Comparison of ENCODE assay signal across 10 cellular contexts in genomic region chr11:123122341-123122740, GRCh38.
DNase-seq lines count a peak whose midpoint lies in the region; ATAC-seq and TF ChIP-seq lines count a peak whose summit lies in the region.
"Had no signal": no experiment of that assay in that cellular context is flagged by ENCODE, and none has a peak within 500 bp of the region (broad histone marks: within the 10 kb centered on the region; RNA-seq: fewer than 3 reads in every experiment).

No MANE protein-coding gene starts in this region.

- 21 to 29% methylated on average over 8 of the region's 8 CpGs for WGBS in upper lobe of left lung, 2 donors

- TF ChIP-seq CTCF in PC-9 (conservative IDR thresholded peaks at IDR 0.05) = no peak
- no peak for TF ChIP-seq CTCF in upper lobe of left lung (IDR thresholded peaks at IDR 0.05)

- H4K20me1 ChIP-seq in PC-9 (ENCODE audit: insufficient read depth) = no peaks in the 10 kb centered on the region

- H3F3A ChIP-seq in PC-9 (ENCODE audit: insufficient read depth, low read depth) = peaks cover 38% of the 10 kb centered on the region

- no peaks in the 10 kb centered on the region for H3K36me3 ChIP-seq in PC-9 (ENCODE audit: low read depth)
- no peaks in the 10 kb centered on the region for H3K36me3 ChIP-seq in upper lobe of left lung

- no peak for TF ChIP-seq POLR2A in upper lobe of left lung (IDR thresholded peaks at IDR 0.05)

- POLR2A ChIA-PET in PC-9 (lab: Charles Lee; ENCODE audit: unreplicated experiment) = no interaction called here

- TF ChIP-seq EP300 in upper lobe of left lung (IDR thresholded peaks at IDR 0.05) = peak in 2 of 4 donors; percentile 32 to 79

- H3K27ac ChIP-seq in PC-9 (peak overlapping the region; percentile 92), upper lobe of left lung (peak overlapping the region; percentile 50 to 80 (median 68))

- DNase-seq in PC-9 = peak in 1 of 2 experiments; percentile 82
- peak; percentile 29 for DNase-seq in dermis blood vessel endothelial cell
- peak; percentile 41 to 71 for DNase-seq in lung microvascular endothelial cell (ENCODE audit: low read depth in 2 of 2)
- DNase-seq in upper lobe of left lung = peak in 1 of 2 donors; percentile 70
- DNase-seq in effector CD4-positive, alpha-beta T cell = no peak
- DNase-seq in DMS114 treated with DMSO at 0.1 percent for 48 hours (lab: John Stamatoyannopoulos, UW; ENCODE audit: unreplicated experiment) = no peak
- DNase-seq in NCI-H2107 (lab: John Stamatoyannopoulos, UW) = no peak
- DNase-seq: effector CD8-positive, alpha-beta T cell; NCI-H1694; stimulated activated CD4-positive, alpha-beta T cell treated with anti-CD3 and anti-CD28 coated beads, Interleukin-2, amount 100 ng/mL, for 48 hours had no signal

- no peaks in the 10 kb centered on the region; the same call in 1 of the 2 replicates for H3K79me2 ChIP-seq in PC-9 (ENCODE audit: low read depth)

- peaks cover 48% of the 10 kb centered on the region for H3K4me1 ChIP-seq in PC-9 (replicated peaks; ENCODE audit: insufficient read depth)
- peaks cover 0 to 30% (median 17%) of the 10 kb centered on the region in 4 donors for H3K4me1 ChIP-seq in upper lobe of left lung

- H3K9me3 ChIP-seq in PC-9 (ENCODE audit: insufficient read depth, low read depth) = no peaks in the 10 kb centered on the region
- H3K9me3 ChIP-seq in upper lobe of left lung = no peaks in the 10 kb centered on the region

- intact Hi-C loops in PC-9 (cut with micrococcal nuclease; ENCODE audit: unreplicated experiment) = no loop called here

- H3K27me3 ChIP-seq in PC-9 (ENCODE audit: insufficient read depth, low read depth) (no peaks in the 10 kb centered on the region), upper lobe of left lung (no peaks in the 10 kb centered on the region)

- peak; percentile 69 to 70 for ATAC-seq in upper lobe of left lung (ENCODE audit: low FRiP score in 2 of 2)

- H2AFZ ChIP-seq in PC-9 = peak overlapping the region; percentile 66; the same call in 1 of the 2 replicates

- no peaks in the 10 kb centered on the region for H3K9me2 ChIP-seq in PC-9 (ENCODE audit: insufficient read depth)

- BruUV-seq in PC-9 (replicated peaks; lab: Mats Ljungman, UMichigan) = no TSS peak

- H3K4me2 ChIP-seq in PC-9 = peak overlapping the region; percentile 49

- CTCF ChIA-PET in PC-9 (lab: Charles Lee) = interaction anchor here (0.6 kb wide), 1 partner anchor 68 kb away, joined by 3 read pairs; no protein-coding TSS in a partner anchor

- H3K4me3 ChIP-seq in PC-9 (no peak overlapping the region; the same call in 1 of the 2 replicates), upper lobe of left lung (no peak overlapping the region)

Comparison
In these comparisons a context has a peak if more than half of its experiments do, and no peak if none do; other contexts are left out.
1. DNase-seq: peak in dermis blood vessel endothelial cell (single experiment) and lung microvascular endothelial cell (2 of 2); none in effector CD4-positive, alpha-beta T cell (single experiment), DMS114 treated with DMSO at 0.1 percent for 48 hours (single experiment) and NCI-H2107 (single experiment).